ENCODE assay signal across 1 cellular context in the genomic region with DNA sequence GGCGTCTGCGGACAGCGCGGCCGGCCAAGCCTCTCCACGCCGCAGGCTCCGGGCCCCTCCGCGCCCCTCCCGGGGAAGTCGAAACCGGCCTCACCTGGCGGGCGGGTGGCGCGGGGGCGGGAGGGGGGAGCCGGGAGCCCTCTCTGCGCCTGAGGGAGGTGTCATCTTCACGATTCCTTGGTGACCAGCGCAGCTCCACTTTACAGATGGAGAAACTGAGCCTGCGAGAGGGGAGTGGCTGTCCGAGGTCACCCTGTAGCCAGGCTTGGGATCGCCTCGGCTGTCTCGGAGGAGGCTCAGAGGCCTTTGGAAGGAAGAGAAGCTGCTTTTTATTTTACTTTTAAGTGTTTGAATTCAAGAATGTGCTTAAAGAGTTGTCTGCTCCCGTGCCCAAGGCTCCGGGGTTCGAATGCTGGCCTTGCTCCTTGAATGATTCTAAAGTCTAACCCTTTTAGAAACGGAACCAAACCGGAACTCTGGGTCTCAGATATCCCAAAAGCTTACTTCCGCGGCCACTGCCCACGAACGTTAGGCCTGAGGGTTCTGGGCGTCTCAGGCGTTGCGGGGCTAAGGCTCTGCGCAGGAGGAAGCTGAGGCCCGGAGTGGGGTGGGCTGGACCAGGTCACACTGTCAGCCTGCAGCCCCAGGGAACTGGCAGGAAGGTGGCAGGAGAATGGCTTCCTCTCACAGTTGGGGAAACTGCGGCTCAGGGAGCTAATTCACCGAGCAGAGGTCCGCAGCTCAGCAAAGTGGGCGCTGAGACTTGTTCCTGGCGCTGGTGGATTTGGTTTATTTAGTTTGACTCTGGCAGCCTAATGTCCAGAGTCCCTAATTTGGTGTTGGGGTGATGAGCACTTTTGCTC.
TF ChIP-seq lines count a peak whose summit lies in the region.

No MANE protein-coding gene starts in this region.

TF ChIP-seq in K562, 482 proteins besides CTCF, POLR2A, EP300 and RAD21 (continued from another document):
- peak; percentile 27 for TF ChIP-seq ZFP36 (IDR thresholded peaks at IDR 0.05; ENCODE audit: low read depth, low read length, partially characterized antibody)
- TF ChIP-seq DLX4 (CRISPR knock-in tag; IDR thresholded peaks at IDR 0.05), result no peak
- peak; percentile 13 for TF ChIP-seq RBBP5 (IDR thresholded peaks at IDR 0.05; ENCODE audit: borderline replicate concordance, insufficient read depth, low read length, poor library complexity, severe bottlenecking)
- no peak for TF ChIP-seq CREB3 (tag; conservative IDR thresholded peaks at IDR 0.05; ENCODE audit: low read depth)
- TF ChIP-seq C11orf30 (IDR thresholded peaks at IDR 0.05; ENCODE audit: low read depth), result no peak
- TF ChIP-seq RBM15 (IDR thresholded peaks at IDR 0.05; ENCODE audit: insufficient read depth, low read length), result no peak
- no peak for TF ChIP-seq ELF2 (CRISPR knock-in tag; IDR thresholded peaks at IDR 0.05)
